In genomic region chr19:43672061-43672679, GRCh38 we compare ENCODE assay signal across 2 cellular contexts.
TF ChIP-seq lines count a peak whose summit lies in the region.

No MANE protein-coding gene starts in this region.

TF ChIP-seq in HCT116, 20 proteins besides CTCF, POLR2A, EP300 and RAD21:
- TF ChIP-seq EZH2phosphoT487 (IDR thresholded peaks at IDR 0.05; ENCODE audit: borderline replicate concordance), result no peak
- TF ChIP-seq ZFX (IDR thresholded peaks at IDR 0.05), result no peak
- no peak for TF ChIP-seq EZH2 (IDR thresholded peaks at IDR 0.05)
- no peak for TF ChIP-seq ELF1 (IDR thresholded peaks at IDR 0.05; ENCODE audit: borderline replicate concordance, low read depth)
- TF ChIP-seq CBX3 (IDR thresholded peaks at IDR 0.05; ENCODE audit: low read depth), result no peak
- no peak for TF ChIP-seq YY1 (IDR thresholded peaks at IDR 0.05; ENCODE audit: extremely low read depth, insufficient replicate concordance, low read depth, low read length)
- TF ChIP-seq ZBTB33 (IDR thresholded peaks at IDR 0.05; ENCODE audit: extremely low read depth, insufficient replicate concordance, low read length), result no peak
- TF ChIP-seq SIN3A (IDR thresholded peaks at IDR 0.05; ENCODE audit: low read depth), result no peak
- TF ChIP-seq MAX (IDR thresholded peaks at IDR 0.05), result no peak
- TF ChIP-seq TCF7L2 (IDR thresholded peaks at IDR 0.05; ENCODE audit: borderline replicate concordance, extremely low read depth, insufficient read depth, insufficient read length), result no peak

TF ChIP-seq in K562, 482 proteins besides CTCF, POLR2A, EP300 and RAD21:
- 0 out of 4 replicates have a peak, but pooled peaks of 1 of the 2 experiments have one; percentile 23 for TF ChIP-seq MLLT1 (IDR thresholded peaks at IDR 0.05)
- 0 out of 2 replicates have a peak, but pooled peaks have one; percentile 28 for TF ChIP-seq ZEB2 (IDR thresholded peaks at IDR 0.05)
- no peak for TF ChIP-seq ARID2 (IDR thresholded peaks at IDR 0.05)
- TF ChIP-seq PKNOX1 (IDR thresholded peaks at IDR 0.05), result 0 out of 2 replicates have a peak, but pooled peaks have one; percentile 16
- peak in 1 of 2 experiments; percentile 66; a peak in 2 of 4 replicates for TF ChIP-seq HDAC1 (IDR thresholded peaks at IDR 0.05)
- TF ChIP-seq SMARCC2 (IDR thresholded peaks at IDR 0.05; ENCODE audit: low read depth), result peak; percentile 21; the same call in 1 of the 2 replicates
- TF ChIP-seq SPI1 (IDR thresholded peaks at IDR 0.05; ENCODE audit: borderline replicate concordance, low read depth, low read length), result no peak
- peak; percentile 57 for TF ChIP-seq CBFA2T3 (IDR thresholded peaks at IDR 0.05)
- peak; percentile 70; the same call in 1 of the 2 replicates for TF ChIP-seq SMARCE1 (IDR thresholded peaks at IDR 0.05)
- TF ChIP-seq TCF3 (CRISPR knock-in tag; IDR thresholded peaks at IDR 0.05), result peak; percentile 11; the same call in 1 of the 2 replicates
- TF ChIP-seq ARID1B (IDR thresholded peaks at IDR 0.05), result peak; percentile 72
- TF ChIP-seq HDAC2 (IDR thresholded peaks at IDR 0.05), result 0 out of 2 replicates have a peak, but pooled peaks have one; percentile 41
- TF ChIP-seq ZNF780A (CRISPR knock-in tag; IDR thresholded peaks at IDR 0.05), result no peak
- peak; percentile 29; the same call in 1 of the 2 replicates for TF ChIP-seq FOSL1 (tag; conservative IDR thresholded peaks at IDR 0.05)
- TF ChIP-seq MTA1 (IDR thresholded peaks at IDR 0.05; ENCODE audit: borderline replicate concordance), result peak; percentile 29; the same call in 1 of the 2 replicates
- no peak for TF ChIP-seq TAF7 (tag; IDR thresholded peaks at IDR 0.05)
- TF ChIP-seq ZNF766 (CRISPR knock-in tag; conservative IDR thresholded peaks at IDR 0.05), result no peak
- TF ChIP-seq MTA3 (IDR thresholded peaks at IDR 0.05; ENCODE audit: borderline replicate concordance), result peak; percentile 49; the same call in 1 of the 2 replicates
- peak; percentile 43 for TF ChIP-seq DPF2 (IDR thresholded peaks at IDR 0.05)
- peak; percentile 16; the same call in 1 of the 2 replicates for TF ChIP-seq CTBP1 (IDR thresholded peaks at IDR 0.05; ENCODE audit: borderline replicate concordance)
- TF ChIP-seq FOXK2 (conservative IDR thresholded peaks at IDR 0.05 in 1 of 2, IDR thresholded peaks at IDR 0.05 in 1 of 2; ENCODE audit: low read depth in 2 of 2), result 0 out of 4 replicates have a peak, but pooled peaks of 1 of the 2 experiments have one; percentile 22
- no peak for TF ChIP-seq HMG20B (CRISPR knock-in tag; IDR thresholded peaks at IDR 0.05)
- TF ChIP-seq SOX6 (IDR thresholded peaks at IDR 0.05), result peak; percentile 82
- peak; percentile 27 to 46; a peak in 2 of 4 replicates for TF ChIP-seq KDM1A (IDR thresholded peaks at IDR 0.05)
